In genomic region chr9:138073808-138074207, GRCh38 we compare ENCODE assay signal across 1 cellular context.
TF ChIP-seq lines count a peak whose summit lies in the region.

No MANE protein-coding gene starts in this region.

TF ChIP-seq in SK-N-SH, 30 proteins besides CTCF, POLR2A, EP300 and RAD21 (continued from another document):
- TF ChIP-seq PBX3 (IDR thresholded peaks at IDR 0.05) (no peak), TEAD4 (IDR thresholded peaks at IDR 0.05; ENCODE audit: borderline replicate concordance, insufficient read depth) (no peak), TCF12 (IDR thresholded peaks at IDR 0.05) (no peak), JUND (IDR thresholded peaks at IDR 0.05) (no peak), RCOR1 (IDR thresholded peaks at IDR 0.05; ENCODE audit: low read length) (no peak), MEF2A (IDR thresholded peaks at IDR 0.05; ENCODE audit: borderline replicate concordance, low read depth) (no peak), YY1 (IDR thresholded peaks at IDR 0.05; ENCODE audit: low read depth) (no peak), FOSL2 (IDR thresholded peaks at IDR 0.05; ENCODE audit: borderline replicate concordance, low read depth) (no peak), CHD2 (IDR thresholded peaks at IDR 0.05; ENCODE audit: low read length, partially characterized antibody) (no peak)
- TF ChIP-seq, protein P1, sequence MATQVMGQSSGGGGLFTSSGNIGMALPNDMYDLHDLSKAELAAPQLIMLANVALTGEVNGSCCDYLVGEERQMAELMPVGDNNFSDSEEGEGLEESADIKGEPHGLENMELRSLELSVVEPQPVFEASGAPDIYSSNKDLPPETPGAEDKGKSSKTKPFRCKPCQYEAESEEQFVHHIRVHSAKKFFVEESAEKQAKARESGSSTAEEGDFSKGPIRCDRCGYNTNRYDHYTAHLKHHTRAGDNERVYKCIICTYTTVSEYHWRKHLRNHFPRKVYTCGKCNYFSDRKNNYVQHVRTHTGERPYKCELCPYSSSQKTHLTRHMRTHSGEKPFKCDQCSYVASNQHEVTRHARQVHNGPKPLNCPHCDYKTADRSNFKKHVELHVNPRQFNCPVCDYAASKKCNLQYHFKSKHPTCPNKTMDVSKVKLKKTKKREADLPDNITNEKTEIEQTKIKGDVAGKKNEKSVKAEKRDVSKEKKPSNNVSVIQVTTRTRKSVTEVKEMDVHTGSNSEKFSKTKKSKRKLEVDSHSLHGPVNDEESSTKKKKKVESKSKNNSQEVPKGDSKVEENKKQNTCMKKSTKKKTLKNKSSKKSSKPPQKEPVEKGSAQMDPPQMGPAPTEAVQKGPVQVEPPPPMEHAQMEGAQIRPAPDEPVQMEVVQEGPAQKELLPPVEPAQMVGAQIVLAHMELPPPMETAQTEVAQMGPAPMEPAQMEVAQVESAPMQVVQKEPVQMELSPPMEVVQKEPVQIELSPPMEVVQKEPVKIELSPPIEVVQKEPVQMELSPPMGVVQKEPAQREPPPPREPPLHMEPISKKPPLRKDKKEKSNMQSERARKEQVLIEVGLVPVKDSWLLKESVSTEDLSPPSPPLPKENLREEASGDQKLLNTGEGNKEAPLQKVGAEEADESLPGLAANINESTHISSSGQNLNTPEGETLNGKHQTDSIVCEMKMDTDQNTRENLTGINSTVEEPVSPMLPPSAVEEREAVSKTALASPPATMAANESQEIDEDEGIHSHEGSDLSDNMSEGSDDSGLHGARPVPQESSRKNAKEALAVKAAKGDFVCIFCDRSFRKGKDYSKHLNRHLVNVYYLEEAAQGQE (IDR thresholded peaks at IDR 0.05; ENCODE audit: low read depth, low read length): no peak
- TF ChIP-seq, protein P2, sequence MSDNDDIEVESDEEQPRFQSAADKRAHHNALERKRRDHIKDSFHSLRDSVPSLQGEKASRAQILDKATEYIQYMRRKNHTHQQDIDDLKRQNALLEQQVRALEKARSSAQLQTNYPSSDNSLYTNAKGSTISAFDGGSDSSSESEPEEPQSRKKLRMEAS (IDR thresholded peaks at IDR 0.05; ENCODE audit: low read depth): no peak
